In the genomic region with DNA sequence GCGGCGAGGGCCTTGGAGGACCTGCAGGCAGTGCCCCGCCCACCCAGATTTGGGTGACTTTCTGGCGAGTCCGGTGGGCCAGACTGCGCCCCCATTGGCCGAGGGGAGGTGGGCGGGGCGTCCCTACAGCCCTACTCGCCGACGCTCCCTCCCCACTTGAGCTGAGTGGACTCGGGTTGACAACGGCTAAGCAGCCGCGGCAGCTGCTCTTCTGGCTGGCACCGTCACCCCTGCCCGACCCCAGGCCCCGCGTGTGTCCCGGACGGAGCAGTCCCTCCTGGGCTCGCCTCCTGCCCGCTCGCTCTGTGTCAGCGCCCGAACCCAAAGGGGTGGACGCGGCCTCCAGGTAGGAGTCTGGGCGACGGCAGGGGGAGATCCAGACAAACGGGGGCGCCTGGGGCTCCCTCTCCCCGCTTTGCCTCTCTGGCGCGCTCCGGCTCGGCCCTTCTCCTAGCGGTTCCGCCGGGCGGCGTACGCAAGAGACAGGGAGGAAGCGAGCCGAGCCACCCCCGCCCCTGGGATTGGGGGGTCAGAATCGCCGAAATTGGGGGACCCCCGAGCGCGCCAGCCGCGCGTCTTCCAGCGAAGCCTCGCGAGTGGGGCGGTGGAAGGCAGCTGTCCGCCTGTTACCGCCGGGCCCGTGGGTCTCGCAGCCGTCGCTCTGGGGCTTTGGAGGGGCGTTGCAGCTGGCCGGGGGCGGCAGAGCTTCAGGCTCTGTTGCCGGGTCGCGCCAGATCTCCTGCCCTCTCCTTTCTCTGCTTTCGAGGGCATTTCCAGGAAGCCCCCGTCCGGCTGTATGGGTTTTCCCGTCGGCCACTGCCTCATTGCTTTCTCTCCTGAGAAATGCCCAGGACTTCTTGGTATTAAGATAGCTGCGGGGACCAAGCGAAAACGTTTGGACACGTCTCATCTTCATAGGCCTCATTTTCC, we compare ENCODE assay signal across 8 cellular contexts. TPM values are rescaled to one million over a fixed set of nuclear protein-coding genes. Genes with fewer than 3 reads are reported as not detected.
DNase-seq lines count a peak whose midpoint lies in the region; ATAC-seq and TF ChIP-seq lines count a peak whose summit lies in the region.

No MANE protein-coding gene starts in this region.

- no peaks in the 10 kb centered on the region for H3K9me3 ChIP-seq in SJSA1 (replicated peaks)
- no peaks in the 10 kb centered on the region for H3K9me3 ChIP-seq in liver (ENCODE audit: control insufficient read depth in 4 of 4, low read length in 3 of 4)

- H3K36me3 ChIP-seq in SJSA1 (no peaks in the 10 kb centered on the region), liver (ENCODE audit: control insufficient read depth in 4 of 4, insufficient read depth in 3 of 4, low read depth in 1 of 4, low read length in 3 of 4) (no peaks in the 10 kb centered on the region)

- H3K36me3 Mint-ChIP-seq in stimulated activated naive B cell treated with anti-CD40 and anti-IgM and Interleukin-4, amounts not matched to agents 10 μg/mL and 1 μg/mL and 100 μg/mL, for 72 hours = no peaks in the 10 kb centered on the region

- no peak for TF ChIP-seq CTCF in liver (IDR thresholded peaks at IDR 0.05; ENCODE audit: low read depth, low read length, missing input control)

- H3K9me3 Mint-ChIP-seq in stimulated activated naive B cell treated with anti-CD40 and anti-IgM and Interleukin-4, amounts not matched to agents 10 μg/mL and 1 μg/mL and 100 μg/mL, for 72 hours = no peaks in the 10 kb centered on the region

- H3K27me3 Mint-ChIP-seq in stimulated activated naive B cell treated with anti-CD40 and anti-IgM and Interleukin-4, amounts not matched to agents 10 μg/mL and 1 μg/mL and 100 μg/mL, for 72 hours = peaks cover 19 to 23% of the 10 kb centered on the region in 2 donors

- TF ChIP-seq RAD21 in liver (IDR thresholded peaks at IDR 0.05) = peak in 1 of 2 donors; percentile 18

- peak overlapping the region; percentile 53 to 72 for H3K4me3 Mint-ChIP-seq in stimulated activated naive B cell treated with anti-CD40 and anti-IgM and Interleukin-4, amounts not matched to agents 10 μg/mL and 1 μg/mL and 100 μg/mL, for 72 hours

- peak; percentile 42 to 52 for ATAC-seq in stimulated activated naive B cell treated with anti-CD40 and anti-IgM and Interleukin-4, amounts not matched to agents 10 μg/mL and 1 μg/mL and 100 μg/mL, for 72 hours (replicated peaks)
- ATAC-seq in GM21515 (IDR thresholded peaks at IDR 0.05; ENCODE audit: unreplicated experiment) = no peak

- H3K27ac ChIP-seq in SJSA1 (no peak overlapping the region), liver (ENCODE audit: low read depth in 1 of 2, low read length in 2 of 2) (peak overlapping the region; percentile 74 to 90)

- DNase-seq in DMS114 treated with DMSO at 0.1 percent for 48 hours (lab: John Stamatoyannopoulos, UW; ENCODE audit: unreplicated experiment) (peak; percentile 26), HCEC 1CT (peak; percentile 29), SJSA1 (ENCODE audit: low read depth in 1 of 2, low spot score in 2 of 2) (peak; percentile 61 to 80), ecto neural progenitor cell (ENCODE audit: low spot score) (peak; percentile 85), NCI-H1694 treated with DMSO at 0.1 percent for 48 hours (lab: John Stamatoyannopoulos, UW) (no peak)
- DNase-seq in stimulated activated naive B cell treated with anti-CD40 and anti-IgM and Interleukin-4, amounts not matched to agents 10 μg/mL and 1 μg/mL and 100 μg/mL, for 72 hours = no peak

- H3K4me1 ChIP-seq in SJSA1 (replicated peaks) (peaks cover 11% of the 10 kb centered on the region), liver (ENCODE audit: control insufficient read depth in 4 of 4, insufficient read depth in 4 of 4, low read length in 3 of 4) (peaks cover 19 to 38% (median 37%) of the 10 kb centered on the region in 4 donors)

- H3K4me1 Mint-ChIP-seq in stimulated activated naive B cell treated with anti-CD40 and anti-IgM and Interleukin-4, amounts not matched to agents 10 μg/mL and 1 μg/mL and 100 μg/mL, for 72 hours = peaks cover 0 to 2% of the 10 kb centered on the region in 2 donors

- WGBS in liver = under 1% methylated on average over 81 of the region's 81 CpGs

- no peak overlapping the region for H3K27ac Mint-ChIP-seq in stimulated activated naive B cell treated with anti-CD40 and anti-IgM and Interleukin-4, amounts not matched to agents 10 μg/mL and 1 μg/mL and 100 μg/mL, for 72 hours

- H3K9ac ChIP-seq in liver (ENCODE audit: low read depth in 1 of 2, low read length in 2 of 2) = peak overlapping the region; percentile 63 to 71

- H3K4me3 ChIP-seq in SJSA1 (peak overlapping the region; percentile 55), liver (ENCODE audit: low read depth in 1 of 3, low read length in 3 of 3) (peak overlapping the region; percentile 46 to 80 (median 65))

- H3K27me3 ChIP-seq in SJSA1 (replicated peaks) (no peaks in the 10 kb centered on the region), liver (ENCODE audit: control insufficient read depth in 4 of 4, insufficient read depth in 4 of 4, low read length in 3 of 4) (no peaks in the 10 kb centered on the region)

TF ChIP-seq in liver, 16 proteins besides CTCF, POLR2A, EP300 and RAD21:
- TF ChIP-seq RXRA (IDR thresholded peaks at IDR 0.05) (no peak), EGR1 (IDR thresholded peaks at IDR 0.05; ENCODE audit: low read depth in 2 of 2) (no peak), NR2F2 (IDR thresholded peaks at IDR 0.05) (no peak), HNF4G (IDR thresholded peaks at IDR 0.05) (no peak), FOXA2 (IDR thresholded peaks at IDR 0.05) (no peak), FOXA1 (IDR thresholded peaks at IDR 0.05) (no peak), TAF1 (conservative IDR thresholded peaks at IDR 0.05) (peak; percentile 56), HNF4A (conservative IDR thresholded peaks at IDR 0.05) (peak in 1 of 2 donors; percentile 10), YY1 (IDR thresholded peaks at IDR 0.05) (peak; percentile 18), SP1 (IDR thresholded peaks at IDR 0.05) (peak; percentile 35)
- TF ChIP-seq, protein P1, sequence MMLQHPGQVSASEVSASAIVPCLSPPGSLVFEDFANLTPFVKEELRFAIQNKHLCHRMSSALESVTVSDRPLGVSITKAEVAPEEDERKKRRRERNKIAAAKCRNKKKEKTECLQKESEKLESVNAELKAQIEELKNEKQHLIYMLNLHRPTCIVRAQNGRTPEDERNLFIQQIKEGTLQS (IDR thresholded peaks at IDR 0.05) = no peak
- TF ChIP-seq, protein P2, sequence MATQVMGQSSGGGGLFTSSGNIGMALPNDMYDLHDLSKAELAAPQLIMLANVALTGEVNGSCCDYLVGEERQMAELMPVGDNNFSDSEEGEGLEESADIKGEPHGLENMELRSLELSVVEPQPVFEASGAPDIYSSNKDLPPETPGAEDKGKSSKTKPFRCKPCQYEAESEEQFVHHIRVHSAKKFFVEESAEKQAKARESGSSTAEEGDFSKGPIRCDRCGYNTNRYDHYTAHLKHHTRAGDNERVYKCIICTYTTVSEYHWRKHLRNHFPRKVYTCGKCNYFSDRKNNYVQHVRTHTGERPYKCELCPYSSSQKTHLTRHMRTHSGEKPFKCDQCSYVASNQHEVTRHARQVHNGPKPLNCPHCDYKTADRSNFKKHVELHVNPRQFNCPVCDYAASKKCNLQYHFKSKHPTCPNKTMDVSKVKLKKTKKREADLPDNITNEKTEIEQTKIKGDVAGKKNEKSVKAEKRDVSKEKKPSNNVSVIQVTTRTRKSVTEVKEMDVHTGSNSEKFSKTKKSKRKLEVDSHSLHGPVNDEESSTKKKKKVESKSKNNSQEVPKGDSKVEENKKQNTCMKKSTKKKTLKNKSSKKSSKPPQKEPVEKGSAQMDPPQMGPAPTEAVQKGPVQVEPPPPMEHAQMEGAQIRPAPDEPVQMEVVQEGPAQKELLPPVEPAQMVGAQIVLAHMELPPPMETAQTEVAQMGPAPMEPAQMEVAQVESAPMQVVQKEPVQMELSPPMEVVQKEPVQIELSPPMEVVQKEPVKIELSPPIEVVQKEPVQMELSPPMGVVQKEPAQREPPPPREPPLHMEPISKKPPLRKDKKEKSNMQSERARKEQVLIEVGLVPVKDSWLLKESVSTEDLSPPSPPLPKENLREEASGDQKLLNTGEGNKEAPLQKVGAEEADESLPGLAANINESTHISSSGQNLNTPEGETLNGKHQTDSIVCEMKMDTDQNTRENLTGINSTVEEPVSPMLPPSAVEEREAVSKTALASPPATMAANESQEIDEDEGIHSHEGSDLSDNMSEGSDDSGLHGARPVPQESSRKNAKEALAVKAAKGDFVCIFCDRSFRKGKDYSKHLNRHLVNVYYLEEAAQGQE (IDR thresholded peaks at IDR 0.05) = peak; percentile 39

RNA-seq across cellular contexts. Expression of gene STARD8, which starts 46.3 kb away (rescaled TPM):
- total RNA-seq in SJSA1 (2014; rRNA removed; shearing (Covaris generic)) = 2.3 and 2.4 TPM in 2 replicates
- total RNA-seq in liver = 10 to 100 TPM in 1 of 2 donors, 1 to 10 TPM in 1; 9.8 to 10.7 TPM
- 1 to 10 TPM; 1.8 to 6.9 TPM for polyA plus RNA-seq in liver

Comparison
In these comparisons a context has a peak if more than half of its experiments do, and no peak if none do; other contexts are left out.
1. DNase-seq: peak in DMS114 treated with DMSO at 0.1 percent for 48 hours (single experiment), HCEC 1CT (single experiment), SJSA1 (2 of 2) and ecto neural progenitor cell (single experiment); none in stimulated activated naive B cell treated with anti-CD40 and anti-IgM and Interleukin-4, amounts not matched to agents 10 μg/mL and 1 μg/mL and 100 μg/mL, for 72 hours (single experiment) and NCI-H1694 treated with DMSO at 0.1 percent for 48 hours (single experiment).